In genomic region chr22:25067851-25068421, GRCh38 we compare ENCODE assay signal across 8 cellular contexts.
A peak's percentile ranks its signal among the peaks of the same experiment; 100 is the strongest.
DNase-seq lines count a peak whose midpoint lies in the region; ATAC-seq and TF ChIP-seq lines count a peak whose summit lies in the region.

No MANE protein-coding gene starts in this region.

- H3K36me3 Mint-ChIP-seq in activated T-helper 2 cell treated with anti-CD3 and anti-CD28 coated beads, Interferon-gamma antibody, Interleukin-2, Interleukin-4, amounts not matched to agents 10 μg/mL and 5 μg/mL and 100 μg/mL, durations not matched to agents 14 hours and 24 hours and 36 hours (ENCODE audit: low read depth): no peaks in the 10 kb centered on the region

- ATAC-seq in lower lobe of right lung (peak; percentile 57 to 61), GM21786 (IDR thresholded peaks at IDR 0.05; ENCODE audit: unreplicated experiment) (no peak)

- intact Hi-C loops in activated T-helper 2 cell treated with anti-CD3 and anti-CD28 coated beads, Interferon-gamma antibody, Interleukin-2, Interleukin-4, amounts not matched to agents 10 μg/mL and 5 μg/mL and 100 μg/mL, durations not matched to agents 14 hours and 24 hours and 36 hours (cut with micrococcal nuclease): no loop called here
- intact Hi-C loops in lower lobe of right lung (cut with DNase I): no loop called here

- no peak overlapping the region for H3K4me3 ChIP-seq in lower lobe of right lung

- peak overlapping the region; percentile 84 for H3K4me3 Mint-ChIP-seq in activated T-helper 2 cell treated with anti-CD3 and anti-CD28 coated beads, Interferon-gamma antibody, Interleukin-2, Interleukin-4, amounts not matched to agents 10 μg/mL and 5 μg/mL and 100 μg/mL, durations not matched to agents 14 hours and 24 hours and 36 hours (ENCODE audit: low read depth)

- DNase-seq in T follicular helper cell (ENCODE audit: low read depth): peak; percentile 85
- DNase-seq in activated T-helper 2 cell treated with anti-CD3 and anti-CD28 coated beads, Interferon-gamma antibody, Interleukin-2, Interleukin-4, amounts not matched to agents 10 μg/mL and 5 μg/mL and 100 μg/mL, durations not matched to agents 14 hours and 24 hours and 36 hours (ENCODE audit: low spot score): peak; percentile 84
- DNase-seq in lower lobe of right lung: peak; percentile 52
- peak; percentile 23 for DNase-seq in stimulated activated CD8-positive, alpha-beta memory T cell treated with anti-CD3 and anti-CD28 coated beads, Interleukin-7, amount 100 ng/mL, for 24 hours (ENCODE audit: low read depth)
- no peak for DNase-seq in NCI-H1930 (lab: John Stamatoyannopoulos, UW)
- DNase-seq in HUDEP-2 (lab: John Stamatoyannopoulos, UW; ENCODE audit: unreplicated experiment in 76 of 76): no peak
- no peak for DNase-seq in NCI-H1092 (lab: John Stamatoyannopoulos, UW)

- H3K27me3 Mint-ChIP-seq in activated T-helper 2 cell treated with anti-CD3 and anti-CD28 coated beads, Interferon-gamma antibody, Interleukin-2, Interleukin-4, amounts not matched to agents 10 μg/mL and 5 μg/mL and 100 μg/mL, durations not matched to agents 14 hours and 24 hours and 36 hours (ENCODE audit: low read depth): no peaks in the 10 kb centered on the region

- H3K4me1 Mint-ChIP-seq in activated T-helper 2 cell treated with anti-CD3 and anti-CD28 coated beads, Interferon-gamma antibody, Interleukin-2, Interleukin-4, amounts not matched to agents 10 μg/mL and 5 μg/mL and 100 μg/mL, durations not matched to agents 14 hours and 24 hours and 36 hours (ENCODE audit: low read depth): peaks cover 55% of the 10 kb centered on the region

- peak overlapping the region; percentile 95 for H3K27ac Mint-ChIP-seq in activated T-helper 2 cell treated with anti-CD3 and anti-CD28 coated beads, Interferon-gamma antibody, Interleukin-2, Interleukin-4, amounts not matched to agents 10 μg/mL and 5 μg/mL and 100 μg/mL, durations not matched to agents 14 hours and 24 hours and 36 hours

- H3K9me3 ChIP-seq in lower lobe of right lung: no peaks in the 10 kb centered on the region

- TF ChIP-seq CTCF in lower lobe of right lung (IDR thresholded peaks at IDR 0.05): no peak

- H3K27me3 ChIP-seq in lower lobe of right lung (ENCODE audit: low read depth): no peaks in the 10 kb centered on the region

- peak overlapping the region; percentile 56 for H3K27ac ChIP-seq in lower lobe of right lung

- H3K9me3 Mint-ChIP-seq in activated T-helper 2 cell treated with anti-CD3 and anti-CD28 coated beads, Interferon-gamma antibody, Interleukin-2, Interleukin-4, amounts not matched to agents 10 μg/mL and 5 μg/mL and 100 μg/mL, durations not matched to agents 14 hours and 24 hours and 36 hours: no peaks in the 10 kb centered on the region

- peaks cover 20% of the 10 kb centered on the region for H3K4me1 ChIP-seq in lower lobe of right lung

- H3K36me3 ChIP-seq in lower lobe of right lung: no peaks in the 10 kb centered on the region

Comparison
In these comparisons a context has a peak if more than half of its experiments do, and no peak if none do; other contexts are left out.
1. DNase-seq: peak in T follicular helper cell (single experiment), activated T-helper 2 cell treated with anti-CD3 and anti-CD28 coated beads, Interferon-gamma antibody, Interleukin-2, Interleukin-4, amounts not matched to agents 10 μg/mL and 5 μg/mL and 100 μg/mL, durations not matched to agents 14 hours and 24 hours and 36 hours (single experiment), lower lobe of right lung (single experiment) and stimulated activated CD8-positive, alpha-beta memory T cell treated with anti-CD3 and anti-CD28 coated beads, Interleukin-7, amount 100 ng/mL, for 24 hours (single experiment); none in NCI-H1930 (0 of 2), HUDEP-2 (0 of 76) and NCI-H1092 (single experiment).